Comparison of ENCODE assay signal across 1 cellular context in the genomic region with DNA sequence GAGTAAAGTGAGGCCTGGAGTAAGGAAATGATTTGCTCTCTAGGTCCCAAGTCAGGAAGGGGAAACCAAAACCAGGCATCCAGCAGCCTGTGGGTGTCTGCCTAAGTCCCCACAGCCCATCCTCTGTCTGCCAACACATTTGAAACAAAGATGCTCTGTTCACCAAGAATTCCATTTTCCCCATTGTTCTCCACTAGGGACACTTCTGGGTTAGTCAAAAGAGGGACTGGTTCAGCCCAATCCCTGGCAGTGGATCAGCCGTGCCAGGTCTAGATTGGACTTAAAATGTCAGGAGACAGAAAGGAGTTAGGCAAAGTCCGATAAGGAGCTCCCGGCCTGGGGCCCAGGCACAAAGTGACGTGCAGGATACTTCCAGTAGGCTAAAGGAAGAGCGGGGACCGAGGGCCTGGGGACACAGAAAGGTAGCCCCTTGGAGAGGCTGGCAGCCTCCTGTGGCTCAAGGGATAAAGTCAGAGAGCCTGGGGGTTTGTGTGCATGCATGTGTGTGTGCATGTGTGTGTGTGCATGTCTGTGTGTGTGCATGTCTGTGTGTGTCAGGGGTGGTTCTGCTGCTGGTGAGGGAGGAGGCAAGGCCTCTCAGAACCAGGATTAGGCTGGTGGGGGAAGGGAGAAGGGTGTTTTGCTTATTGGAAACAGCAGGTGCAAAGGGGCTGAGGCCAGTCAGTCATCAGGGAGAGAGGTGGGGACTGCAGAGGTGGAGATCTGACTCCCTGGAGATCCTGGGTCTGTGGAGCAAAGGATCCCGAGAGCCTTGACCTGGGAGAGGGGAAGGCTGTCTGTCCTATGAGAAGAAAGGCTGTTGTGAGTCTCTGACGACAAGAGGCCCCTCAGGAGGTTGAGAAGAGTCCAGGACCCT.
TF ChIP-seq lines count a peak whose summit lies in the region.

No MANE protein-coding gene starts in this region.

TF ChIP-seq in H1, 55 proteins besides CTCF, POLR2A, EP300 and RAD21:
- TF ChIP-seq KDM1A (IDR thresholded peaks at IDR 0.05; ENCODE audit: borderline replicate concordance, low read length) (peak; percentile 75; the same call in 1 of the 2 replicates), TAF7 (optimal IDR thresholded peaks at IDR 0.05; ENCODE audit: borderline replicate concordance, low read depth, low read length) (no peak), BCL11A (IDR thresholded peaks at IDR 0.05; ENCODE audit: low read depth in 2 of 2, low read length in 2 of 2) (no peak), CHD1 (IDR thresholded peaks at IDR 0.05; ENCODE audit: low read depth, low read length) (no peak), SRF (IDR thresholded peaks at IDR 0.05; ENCODE audit: low read depth, low read length) (no peak), SP1 (IDR thresholded peaks at IDR 0.05; ENCODE audit: low read depth, low read length) (peak; percentile 23; the same call in 1 of the 2 replicates), CTBP2 (IDR thresholded peaks at IDR 0.05; ENCODE audit: borderline replicate concordance, insufficient read depth, insufficient read length, low read length) (no peak)
